In the genomic region with DNA sequence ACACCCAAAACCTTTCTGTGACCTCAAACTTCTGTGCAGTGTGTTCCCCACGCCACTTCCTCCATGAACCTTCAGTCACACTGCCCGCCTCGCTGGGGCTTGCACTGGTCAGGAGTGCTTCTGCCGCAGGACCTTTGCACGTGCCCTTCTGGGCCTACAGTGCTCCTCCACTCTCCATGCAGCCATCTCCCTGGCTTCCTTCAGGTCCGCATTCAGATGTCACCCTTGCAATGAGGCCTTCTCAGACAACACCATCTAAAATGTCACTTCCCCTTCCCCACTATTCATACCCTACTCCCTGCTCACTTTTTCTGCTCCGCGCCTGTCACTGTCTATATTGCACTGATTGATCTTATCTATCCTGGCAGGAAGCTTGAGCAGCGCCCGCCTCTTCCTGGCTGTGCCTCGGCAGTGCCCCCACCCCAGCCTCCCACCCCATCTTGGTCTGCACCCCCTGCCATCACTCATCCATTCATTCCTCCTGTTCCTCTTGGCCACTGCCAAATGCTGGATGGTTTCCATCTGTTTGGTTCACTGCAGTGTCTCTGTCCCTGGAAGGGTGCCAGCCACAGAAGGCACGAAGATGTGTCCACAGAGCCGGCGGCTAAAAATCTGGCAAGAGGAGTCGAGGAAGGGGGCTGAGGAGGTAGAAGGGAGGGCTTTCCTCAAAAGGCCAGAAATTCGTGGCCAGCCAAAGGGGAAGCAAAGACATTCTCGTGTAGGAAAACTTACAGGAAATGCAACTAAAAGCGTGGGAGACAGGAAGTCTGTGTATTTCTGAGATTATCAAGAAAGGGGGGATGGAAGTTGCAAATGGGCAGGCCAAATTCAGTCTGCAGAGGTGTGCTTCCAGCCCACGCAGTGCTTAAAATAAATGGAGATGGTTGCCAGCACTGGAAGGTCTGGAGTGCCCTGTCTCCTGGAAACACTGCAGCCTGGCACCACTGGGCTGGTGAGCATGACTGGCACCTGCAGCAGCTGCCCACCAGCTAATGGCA, we compare ENCODE assay signal across 1 cellular context.
TF ChIP-seq lines count a peak whose summit lies in the region.

No MANE protein-coding gene starts in this region.

TF ChIP-seq in K562, 482 proteins besides CTCF, POLR2A, EP300 and RAD21 (continued from another document):
- TF ChIP-seq, protein P1, sequence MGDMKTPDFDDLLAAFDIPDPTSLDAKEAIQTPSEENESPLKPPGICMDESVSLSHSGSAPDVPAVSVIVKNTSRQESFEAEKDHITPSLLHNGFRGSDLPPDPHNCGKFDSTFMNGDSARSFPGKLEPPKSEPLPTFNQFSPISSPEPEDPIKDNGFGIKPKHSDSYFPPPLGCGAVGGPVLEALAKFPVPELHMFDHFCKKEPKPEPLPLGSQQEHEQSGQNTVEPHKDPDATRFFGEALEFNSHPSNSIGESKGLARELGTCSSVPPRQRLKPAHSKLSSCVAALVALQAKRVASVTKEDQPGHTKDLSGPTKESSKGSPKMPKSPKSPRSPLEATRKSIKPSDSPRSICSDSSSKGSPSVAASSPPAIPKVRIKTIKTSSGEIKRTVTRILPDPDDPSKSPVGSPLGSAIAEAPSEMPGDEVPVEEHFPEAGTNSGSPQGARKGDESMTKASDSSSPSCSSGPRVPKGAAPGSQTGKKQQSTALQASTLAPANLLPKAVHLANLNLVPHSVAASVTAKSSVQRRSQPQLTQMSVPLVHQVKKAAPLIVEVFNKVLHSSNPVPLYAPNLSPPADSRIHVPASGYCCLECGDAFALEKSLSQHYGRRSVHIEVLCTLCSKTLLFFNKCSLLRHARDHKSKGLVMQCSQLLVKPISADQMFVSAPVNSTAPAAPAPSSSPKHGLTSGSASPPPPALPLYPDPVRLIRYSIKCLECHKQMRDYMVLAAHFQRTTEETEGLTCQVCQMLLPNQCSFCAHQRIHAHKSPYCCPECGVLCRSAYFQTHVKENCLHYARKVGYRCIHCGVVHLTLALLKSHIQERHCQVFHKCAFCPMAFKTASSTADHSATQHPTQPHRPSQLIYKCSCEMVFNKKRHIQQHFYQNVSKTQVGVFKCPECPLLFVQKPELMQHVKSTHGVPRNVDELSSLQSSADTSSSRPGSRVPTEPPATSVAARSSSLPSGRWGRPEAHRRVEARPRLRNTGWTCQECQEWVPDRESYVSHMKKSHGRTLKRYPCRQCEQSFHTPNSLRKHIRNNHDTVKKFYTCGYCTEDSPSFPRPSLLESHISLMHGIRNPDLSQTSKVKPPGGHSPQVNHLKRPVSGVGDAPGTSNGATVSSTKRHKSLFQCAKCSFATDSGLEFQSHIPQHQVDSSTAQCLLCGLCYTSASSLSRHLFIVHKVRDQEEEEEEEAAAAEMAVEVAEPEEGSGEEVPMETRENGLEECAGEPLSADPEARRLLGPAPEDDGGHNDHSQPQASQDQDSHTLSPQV (IDR thresholded peaks at IDR 0.05): no peak
- TF ChIP-seq POU5F1 (IDR thresholded peaks at IDR 0.05; ENCODE audit: borderline replicate concordance, low read depth, low read length, partially characterized antibody): no peak
- no peak for TF ChIP-seq CBX5 (IDR thresholded peaks at IDR 0.05; ENCODE audit: borderline replicate concordance, low read depth)
- no peak for TF ChIP-seq KAT7 (CRISPR knock-in tag; IDR thresholded peaks at IDR 0.05; ENCODE audit: borderline replicate concordance)
- TF ChIP-seq CBFB (CRISPR knock-in tag; IDR thresholded peaks at IDR 0.05): no peak
- no peak for TF ChIP-seq MXI1 (IDR thresholded peaks at IDR 0.05; ENCODE audit: low read depth, low read length)
- TF ChIP-seq RBM15 (IDR thresholded peaks at IDR 0.05; ENCODE audit: insufficient read depth, low read length): no peak
- 0 out of 2 replicates have a peak, but pooled peaks have one; percentile 38 for TF ChIP-seq ZKSCAN8 (CRISPR knock-in tag; IDR thresholded peaks at IDR 0.05)
- TF ChIP-seq ZNF644 (tag; IDR thresholded peaks at IDR 0.05; ENCODE audit: low read depth): no peak
- TF ChIP-seq TEAD1 (CRISPR knock-in tag; IDR thresholded peaks at IDR 0.05): no peak
- TF ChIP-seq MAFK (IDR thresholded peaks at IDR 0.05; ENCODE audit: low read length): no peak
- TF ChIP-seq HSF4 (CRISPR knock-in tag; IDR thresholded peaks at IDR 0.05; ENCODE audit: borderline replicate concordance): no peak
- TF ChIP-seq, protein P2, sequence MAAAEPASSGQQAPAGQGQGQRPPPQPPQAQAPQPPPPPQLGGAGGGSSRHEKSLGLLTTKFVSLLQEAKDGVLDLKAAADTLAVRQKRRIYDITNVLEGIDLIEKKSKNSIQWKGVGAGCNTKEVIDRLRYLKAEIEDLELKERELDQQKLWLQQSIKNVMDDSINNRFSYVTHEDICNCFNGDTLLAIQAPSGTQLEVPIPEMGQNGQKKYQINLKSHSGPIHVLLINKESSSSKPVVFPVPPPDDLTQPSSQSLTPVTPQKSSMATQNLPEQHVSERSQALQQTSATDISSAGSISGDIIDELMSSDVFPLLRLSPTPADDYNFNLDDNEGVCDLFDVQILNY (CRISPR knock-in tag; IDR thresholded peaks at IDR 0.05): no peak
- no peak for TF ChIP-seq ILF3 (IDR thresholded peaks at IDR 0.05; ENCODE audit: borderline replicate concordance)
- TF ChIP-seq SMAD4 (CRISPR knock-in tag; conservative IDR thresholded peaks at IDR 0.05): peak; percentile 70; the same call in 1 of the 2 replicates
- no peak for TF ChIP-seq ARHGAP35 (IDR thresholded peaks at IDR 0.05; ENCODE audit: partially characterized antibody)
- TF ChIP-seq ATF1 (CRISPR knock-in tag; IDR thresholded peaks at IDR 0.05): no peak
- no peak for TF ChIP-seq ATF1 (tag; IDR thresholded peaks at IDR 0.05)
- no peak for TF ChIP-seq TAF7 (tag; IDR thresholded peaks at IDR 0.05)
- no peak for TF ChIP-seq ZBTB7A (IDR thresholded peaks at IDR 0.05; ENCODE audit: borderline replicate concordance, control insufficient read depth, low read depth, low read length)
- TF ChIP-seq PHF20 (IDR thresholded peaks at IDR 0.05; ENCODE audit: partially characterized antibody): peak; percentile 44
- no peak for TF ChIP-seq KLF16 (IDR thresholded peaks at IDR 0.05)
- TF ChIP-seq, protein P3, sequence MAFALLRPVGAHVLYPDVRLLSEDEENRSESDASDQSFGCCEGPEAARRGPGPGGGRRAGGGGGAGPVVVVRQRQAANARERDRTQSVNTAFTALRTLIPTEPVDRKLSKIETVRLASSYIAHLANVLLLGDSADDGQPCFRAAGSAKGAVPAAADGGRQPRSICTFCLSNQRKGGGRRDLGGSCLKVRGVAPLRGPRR (CRISPR knock-in tag; IDR thresholded peaks at IDR 0.05): no peak
- TF ChIP-seq, protein P4, sequence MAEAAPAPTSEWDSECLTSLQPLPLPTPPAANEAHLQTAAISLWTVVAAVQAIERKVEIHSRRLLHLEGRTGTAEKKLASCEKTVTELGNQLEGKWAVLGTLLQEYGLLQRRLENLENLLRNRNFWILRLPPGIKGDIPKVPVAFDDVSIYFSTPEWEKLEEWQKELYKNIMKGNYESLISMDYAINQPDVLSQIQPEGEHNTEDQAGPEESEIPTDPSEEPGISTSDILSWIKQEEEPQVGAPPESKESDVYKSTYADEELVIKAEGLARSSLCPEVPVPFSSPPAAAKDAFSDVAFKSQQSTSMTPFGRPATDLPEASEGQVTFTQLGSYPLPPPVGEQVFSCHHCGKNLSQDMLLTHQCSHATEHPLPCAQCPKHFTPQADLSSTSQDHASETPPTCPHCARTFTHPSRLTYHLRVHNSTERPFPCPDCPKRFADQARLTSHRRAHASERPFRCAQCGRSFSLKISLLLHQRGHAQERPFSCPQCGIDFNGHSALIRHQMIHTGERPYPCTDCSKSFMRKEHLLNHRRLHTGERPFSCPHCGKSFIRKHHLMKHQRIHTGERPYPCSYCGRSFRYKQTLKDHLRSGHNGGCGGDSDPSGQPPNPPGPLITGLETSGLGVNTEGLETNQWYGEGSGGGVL (CRISPR knock-in tag; IDR thresholded peaks at IDR 0.05): no peak
- TF ChIP-seq TRIM24 (IDR thresholded peaks at IDR 0.05): 0 out of 4 replicates have a peak, but pooled peaks of 1 of the 2 experiments have one; percentile 17
- TF ChIP-seq BRF1 (IDR thresholded peaks at IDR 0.05; ENCODE audit: borderline replicate concordance, extremely low read depth, insufficient read length): no peak
- TF ChIP-seq, protein P5, sequence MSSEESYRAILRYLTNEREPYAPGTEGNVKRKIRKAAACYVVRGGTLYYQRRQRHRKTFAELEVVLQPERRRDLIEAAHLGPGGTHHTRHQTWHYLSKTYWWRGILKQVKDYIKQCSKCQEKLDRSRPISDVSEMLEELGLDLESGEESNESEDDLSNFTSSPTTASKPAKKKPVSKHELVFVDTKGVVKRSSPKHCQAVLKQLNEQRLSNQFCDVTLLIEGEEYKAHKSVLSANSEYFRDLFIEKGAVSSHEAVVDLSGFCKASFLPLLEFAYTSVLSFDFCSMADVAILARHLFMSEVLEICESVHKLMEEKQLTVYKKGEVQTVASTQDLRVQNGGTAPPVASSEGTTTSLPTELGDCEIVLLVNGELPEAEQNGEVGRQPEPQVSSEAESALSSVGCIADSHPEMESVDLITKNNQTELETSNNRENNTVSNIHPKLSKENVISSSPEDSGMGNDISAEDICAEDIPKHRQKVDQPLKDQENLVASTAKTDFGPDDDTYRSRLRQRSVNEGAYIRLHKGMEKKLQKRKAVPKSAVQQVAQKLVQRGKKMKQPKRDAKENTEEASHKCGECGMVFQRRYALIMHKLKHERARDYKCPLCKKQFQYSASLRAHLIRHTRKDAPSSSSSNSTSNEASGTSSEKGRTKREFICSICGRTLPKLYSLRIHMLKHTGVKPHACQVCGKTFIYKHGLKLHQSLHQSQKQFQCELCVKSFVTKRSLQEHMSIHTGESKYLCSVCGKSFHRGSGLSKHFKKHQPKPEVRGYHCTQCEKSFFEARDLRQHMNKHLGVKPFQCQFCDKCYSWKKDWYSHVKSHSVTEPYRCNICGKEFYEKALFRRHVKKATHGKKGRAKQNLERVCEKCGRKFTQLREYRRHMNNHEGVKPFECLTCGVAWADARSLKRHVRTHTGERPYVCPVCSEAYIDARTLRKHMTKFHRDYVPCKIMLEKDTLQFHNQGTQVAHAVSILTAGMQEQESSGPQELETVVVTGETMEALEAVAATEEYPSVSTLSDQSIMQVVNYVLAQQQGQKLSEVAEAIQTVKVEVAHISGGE (CRISPR knock-in tag; IDR thresholded peaks at IDR 0.05): no peak
- peak; percentile 87 for TF ChIP-seq EGR1 (conservative IDR thresholded peaks at IDR 0.05)
- no peak for TF ChIP-seq ZNF174 (CRISPR knock-in tag; IDR thresholded peaks at IDR 0.05)
- TF ChIP-seq SRSF7 (optimal IDR thresholded peaks at IDR 0.05; ENCODE audit: low read depth, low read length): no peak
- no peak for TF ChIP-seq KLF6 (CRISPR knock-in tag; IDR thresholded peaks at IDR 0.05; ENCODE audit: borderline replicate concordance)
- no peak for TF ChIP-seq CXXC5 (CRISPR knock-in tag; IDR thresholded peaks at IDR 0.05)
- TF ChIP-seq, protein P6, sequence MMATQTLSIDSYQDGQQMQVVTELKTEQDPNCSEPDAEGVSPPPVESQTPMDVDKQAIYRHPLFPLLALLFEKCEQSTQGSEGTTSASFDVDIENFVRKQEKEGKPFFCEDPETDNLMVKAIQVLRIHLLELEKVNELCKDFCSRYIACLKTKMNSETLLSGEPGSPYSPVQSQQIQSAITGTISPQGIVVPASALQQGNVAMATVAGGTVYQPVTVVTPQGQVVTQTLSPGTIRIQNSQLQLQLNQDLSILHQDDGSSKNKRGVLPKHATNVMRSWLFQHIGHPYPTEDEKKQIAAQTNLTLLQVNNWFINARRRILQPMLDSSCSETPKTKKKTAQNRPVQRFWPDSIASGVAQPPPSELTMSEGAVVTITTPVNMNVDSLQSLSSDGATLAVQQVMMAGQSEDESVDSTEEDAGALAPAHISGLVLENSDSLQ (IDR thresholded peaks at IDR 0.05): peak; percentile 16; the same call in 1 of the 2 replicates
- peak; percentile 85 for TF ChIP-seq CHD4 (IDR thresholded peaks at IDR 0.05; ENCODE audit: insufficient read depth, insufficient replicate concordance, low read depth, low read length, poor library complexity, severe bottlenecking)
- no peak for TF ChIP-seq ZNF77 (CRISPR knock-in tag; IDR thresholded peaks at IDR 0.05)
- TF ChIP-seq MBD2 (IDR thresholded peaks at IDR 0.05; ENCODE audit: borderline replicate concordance, low read depth): no peak
